In genomic region chr1:26771643-26772321, GRCh38 we compare ENCODE assay signal across 9 cellular contexts. TPM values are rescaled to one million over a fixed set of nuclear protein-coding genes. Genes with fewer than 3 reads are reported as not detected.
A peak's percentile ranks its signal among the peaks of the same experiment; 100 is the strongest.
DNase-seq lines count a peak whose midpoint lies in the region; ATAC-seq and TF ChIP-seq lines count a peak whose summit lies in the region.
"Had no signal": no experiment of that assay in that cellular context is flagged by ENCODE, and none has a peak within 500 bp of the region (broad histone marks: within the 10 kb centered on the region; RNA-seq: fewer than 3 reads in every experiment).

No MANE protein-coding gene starts in this region.

- H3K36me3 ChIP-seq in BE2C (peaks cover 82% of the 10 kb centered on the region), HCT116 (ENCODE audit: control insufficient read depth in 1 of 2, insufficient read depth in 2 of 2, low read length in 2 of 2) (peaks cover 62 to 78% of the 10 kb centered on the region in 2 experiments)

- peak; percentile 90 for ATAC-seq in HCT116
- no peak for ATAC-seq in HG03469 (IDR thresholded peaks at IDR 0.05; ENCODE audit: unreplicated experiment)

- H4K20me1 ChIP-seq in HCT116 (ENCODE audit: insufficient read depth), result no peaks in the 10 kb centered on the region

- no peak overlapping the region for H2AFZ ChIP-seq in HCT116 (ENCODE audit: low read depth, low read length, poor library complexity, severe bottlenecking)

- no peak overlapping the region for H3K4me3 ChIP-seq in BE2C (ENCODE audit: low read depth, low read length)
- peak overlapping the region in 1 of 2 experiments; percentile 26; a peak in 2 of 4 replicates for H3K4me3 ChIP-seq in HCT116 (replicated peaks in 1 of 2; ENCODE audit: low read depth in 1 of 2, low read length in 2 of 2)
- no peak overlapping the region for H3K4me3 ChIP-seq in foreskin fibroblast (ENCODE audit: low read depth in 1 of 2, low read length in 2 of 2)

- RAD21 ChIA-PET in HCT116 (lab: Charles Lee; ENCODE audit: low non-redundant PET in 1 of 2, low total read pairs in 2 of 2, uncharacterized antibody in 2 of 2, unreplicated experiment in 2 of 2), result interaction anchor here (1.1 to 1.3 kb wide), 2 partner anchors 17 to 94 kb away, joined by 3 read pairs; no protein-coding TSS in a partner anchor

- H3K27ac ChIP-seq in HCT116 (ENCODE audit: low read depth, low read length), result peak overlapping the region; percentile 52
- H3K27ac ChIP-seq: HL-60 had no signal

- DNase-seq in BE2C (peak; percentile 15), HCT116 (ENCODE audit: low read depth, low spot score) (peak; percentile 52), foreskin fibroblast (peak; percentile 99), putamen (ENCODE audit: low spot score) (peak; percentile 49), KG1 (lab: John Stamatoyannopoulos, UW) (no peak), UCSD-AML1 (lab: John Stamatoyannopoulos, UW; ENCODE audit: unreplicated experiment) (no peak)
- DNase-seq in activated CD4-positive, alpha-beta memory T cell treated with anti-CD3 and anti-CD28 coated beads for 36 hours, result peak; percentile 63

- intact Hi-C loops in HCT116 (cut with micrococcal nuclease), result loop anchor here (5.0 kb wide), 1 partner anchor 44 kb away; no protein-coding TSS in a partner anchor
- intact Hi-C loops in activated CD4-positive, alpha-beta memory T cell treated with anti-CD3 and anti-CD28 coated beads for 36 hours (cut with micrococcal nuclease), result loop anchor here (2.0 kb wide), 1 partner anchor 15 kb away; the partner anchor contains the start of gene PIGV

- H3K36me3 Mint-ChIP-seq in activated CD4-positive, alpha-beta memory T cell treated with anti-CD3 and anti-CD28 coated beads for 36 hours, result peaks cover 81% of the 10 kb centered on the region

- no peak for TF ChIP-seq RAD21 in HCT116 (IDR thresholded peaks at IDR 0.05; ENCODE audit: low read depth)

- H3K4me2 ChIP-seq in HCT116 (ENCODE audit: low read length), result peak overlapping the region; percentile 58

- H3K4me1 ChIP-seq in BE2C (no peaks in the 10 kb centered on the region), HCT116 (ENCODE audit: control insufficient read depth in 1 of 2, insufficient read depth in 2 of 2, low read length in 2 of 2) (peaks cover 21 to 59% of the 10 kb centered on the region in 2 experiments)

- H3K9me3 Mint-ChIP-seq in activated CD4-positive, alpha-beta memory T cell treated with anti-CD3 and anti-CD28 coated beads for 36 hours, result no peaks in the 10 kb centered on the region

- peaks cover 28% of the 10 kb centered on the region for H3K4me1 Mint-ChIP-seq in activated CD4-positive, alpha-beta memory T cell treated with anti-CD3 and anti-CD28 coated beads for 36 hours (ENCODE audit: low read depth)

- CTCF ChIA-PET in HCT116 (lab: Charles Lee), result interaction anchor here (1.6 kb wide), 1 partner anchor 17 kb away, joined by 5 read pairs; no protein-coding TSS in a partner anchor
- CTCF ChIA-PET in activated CD4-positive, alpha-beta memory T cell treated with anti-CD3 and anti-CD28 coated beads for 36 hours (lab: Charles Lee), result interaction anchor here (0.6 to 2.0 kb wide), 5 partner anchors 17 to 230 kb away, joined by 3 to 9 read pairs (median 5); no protein-coding TSS in a partner anchor

- TF ChIP-seq CTCF in BE2C (IDR thresholded peaks at IDR 0.05; ENCODE audit: low read depth, low read length) (no peak), HCT116 (IDR thresholded peaks at IDR 0.05 in 2 of 3, conservative IDR thresholded peaks at IDR 0.05 in 1 of 3; ENCODE audit: borderline replicate concordance in 1 of 3, insufficient read depth in 1 of 3, low read depth in 2 of 3, low read length in 2 of 3) (no peak), foreskin fibroblast (IDR thresholded peaks at IDR 0.05; ENCODE audit: low read depth, low read length) (no peak)

- peaks cover 4% of the 10 kb centered on the region; the same call in 1 of the 2 replicates for H3K79me2 ChIP-seq in HCT116 (ENCODE audit: insufficient read depth, low read length)

- H3K9ac ChIP-seq in HCT116 (ENCODE audit: low read length), result peak overlapping the region; percentile 33

- no peaks in the 10 kb centered on the region for H3K9me3 ChIP-seq in BE2C
- no peaks in the 10 kb centered on the region for H3K9me3 ChIP-seq in HCT116 (ENCODE audit: control insufficient read depth in 1 of 2, insufficient read depth in 1 of 2, low read depth in 1 of 2, low read length in 2 of 2)

- H3K9me2 ChIP-seq in HCT116 (ENCODE audit: insufficient read depth), result no peaks in the 10 kb centered on the region

- no TSS peak for BruUV-seq in HCT116 (replicated peaks; lab: Mats Ljungman, UMichigan)

- no peak for TF ChIP-seq POLR2A in HCT116 (IDR thresholded peaks at IDR 0.05; ENCODE audit: borderline replicate concordance, extremely low read depth, insufficient read depth, insufficient read length)

- H3K27me3 ChIP-seq in BE2C (no peaks in the 10 kb centered on the region), HCT116 (ENCODE audit: insufficient read depth, low read length) (no peaks in the 10 kb centered on the region)

- no peaks in the 10 kb centered on the region for H3K27me3 Mint-ChIP-seq in activated CD4-positive, alpha-beta memory T cell treated with anti-CD3 and anti-CD28 coated beads for 36 hours

- peak overlapping the region; percentile 80 for H3K27ac Mint-ChIP-seq in activated CD4-positive, alpha-beta memory T cell treated with anti-CD3 and anti-CD28 coated beads for 36 hours

- H3K4me3 Mint-ChIP-seq in activated CD4-positive, alpha-beta memory T cell treated with anti-CD3 and anti-CD28 coated beads for 36 hours, result no peak overlapping the region

- POLR2A ChIA-PET in HCT116 (lab: Charles Lee), result interaction anchor here (0.6 to 2.1 kb wide), 5 partner anchors 17 to 149 kb away, joined by 3 to 13 read pairs (median 3); partner anchors contain the start of gene PIGV
- POLR2A ChIA-PET in activated CD4-positive, alpha-beta memory T cell treated with anti-CD3 and anti-CD28 coated beads for 36 hours (lab: Charles Lee), result interaction anchor here (1.2 to 1.3 kb wide), 5 partner anchors 14 to 78 kb away, joined by 3 to 4 read pairs (median 4); no protein-coding TSS in a partner anchor

TF ChIP-seq in HCT116, 20 proteins besides CTCF, POLR2A, EP300 and RAD21 (continues in another document):
- TF ChIP-seq, protein P1, sequence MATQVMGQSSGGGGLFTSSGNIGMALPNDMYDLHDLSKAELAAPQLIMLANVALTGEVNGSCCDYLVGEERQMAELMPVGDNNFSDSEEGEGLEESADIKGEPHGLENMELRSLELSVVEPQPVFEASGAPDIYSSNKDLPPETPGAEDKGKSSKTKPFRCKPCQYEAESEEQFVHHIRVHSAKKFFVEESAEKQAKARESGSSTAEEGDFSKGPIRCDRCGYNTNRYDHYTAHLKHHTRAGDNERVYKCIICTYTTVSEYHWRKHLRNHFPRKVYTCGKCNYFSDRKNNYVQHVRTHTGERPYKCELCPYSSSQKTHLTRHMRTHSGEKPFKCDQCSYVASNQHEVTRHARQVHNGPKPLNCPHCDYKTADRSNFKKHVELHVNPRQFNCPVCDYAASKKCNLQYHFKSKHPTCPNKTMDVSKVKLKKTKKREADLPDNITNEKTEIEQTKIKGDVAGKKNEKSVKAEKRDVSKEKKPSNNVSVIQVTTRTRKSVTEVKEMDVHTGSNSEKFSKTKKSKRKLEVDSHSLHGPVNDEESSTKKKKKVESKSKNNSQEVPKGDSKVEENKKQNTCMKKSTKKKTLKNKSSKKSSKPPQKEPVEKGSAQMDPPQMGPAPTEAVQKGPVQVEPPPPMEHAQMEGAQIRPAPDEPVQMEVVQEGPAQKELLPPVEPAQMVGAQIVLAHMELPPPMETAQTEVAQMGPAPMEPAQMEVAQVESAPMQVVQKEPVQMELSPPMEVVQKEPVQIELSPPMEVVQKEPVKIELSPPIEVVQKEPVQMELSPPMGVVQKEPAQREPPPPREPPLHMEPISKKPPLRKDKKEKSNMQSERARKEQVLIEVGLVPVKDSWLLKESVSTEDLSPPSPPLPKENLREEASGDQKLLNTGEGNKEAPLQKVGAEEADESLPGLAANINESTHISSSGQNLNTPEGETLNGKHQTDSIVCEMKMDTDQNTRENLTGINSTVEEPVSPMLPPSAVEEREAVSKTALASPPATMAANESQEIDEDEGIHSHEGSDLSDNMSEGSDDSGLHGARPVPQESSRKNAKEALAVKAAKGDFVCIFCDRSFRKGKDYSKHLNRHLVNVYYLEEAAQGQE (IDR thresholded peaks at IDR 0.05; ENCODE audit: low read depth), result no peak
- TF ChIP-seq ATF3 (IDR thresholded peaks at IDR 0.05) (no peak), EGR1 (IDR thresholded peaks at IDR 0.05; ENCODE audit: low read depth) (no peak; the same call in 1 of the 2 replicates), TCF7L2 (IDR thresholded peaks at IDR 0.05; ENCODE audit: borderline replicate concordance, extremely low read depth, insufficient read depth, insufficient read length) (no peak), JUND (IDR thresholded peaks at IDR 0.05) (peak; percentile 74), MAX (IDR thresholded peaks at IDR 0.05) (peak; percentile 55), EZH2 (IDR thresholded peaks at IDR 0.05) (no peak), ZFX (IDR thresholded peaks at IDR 0.05) (no peak), SIN3A (IDR thresholded peaks at IDR 0.05; ENCODE audit: low read depth) (no peak), EZH2phosphoT487 (IDR thresholded peaks at IDR 0.05; ENCODE audit: borderline replicate concordance) (no peak), ZNF274 (IDR thresholded peaks at IDR 0.05; ENCODE audit: low read depth, low read length) (no peak), YY1 (IDR thresholded peaks at IDR 0.05; ENCODE audit: extremely low read depth, insufficient replicate concordance, low read depth, low read length) (no peak), FOSL1 (IDR thresholded peaks at IDR 0.05; ENCODE audit: low read depth) (peak; percentile 72), SRF (IDR thresholded peaks at IDR 0.05; ENCODE audit: low read depth) (no peak), CBX3 (IDR thresholded peaks at IDR 0.05; ENCODE audit: low read depth) (peak; percentile 36; the same call in 1 of the 2 replicates)

RNA-seq across cellular contexts. Expression of gene PIGV, which starts 16.0 kb away (rescaled TPM):
- polyA plus RNA-seq in BE2C (2012; ENCODE audit: insufficient read depth, insufficient read length, low read depth), result 1.1 TPM
- 13.2 TPM for total RNA-seq in HCT116 (2021; ENCODE audit: unreplicated experiment)
- polyA plus RNA-seq in HCT116 (2012), result 13.8 and 16.8 TPM in 2 replicates
- 10 to 100 TPM; 15.1 to 15.3 TPM for total RNA-seq in activated CD4-positive, alpha-beta memory T cell treated with anti-CD3 and anti-CD28 coated beads for 36 hours

RNA-seq across cellular contexts. Expression of gene ZDHHC18, which starts 54.7 kb away (rescaled TPM):
- polyA plus RNA-seq in BE2C (2012; ENCODE audit: insufficient read depth, insufficient read length, low read depth), result 17.7 TPM
- total RNA-seq in HCT116 (2021; ENCODE audit: unreplicated experiment), result 24.4 TPM
- 30.7 and 39.9 TPM in 2 replicates for polyA plus RNA-seq in HCT116 (2012)
- total RNA-seq in activated CD4-positive, alpha-beta memory T cell treated with anti-CD3 and anti-CD28 coated beads for 36 hours, result 10 to 100 TPM; 60.2 to 63.5 TPM

Comparison
In these comparisons a context has a peak if more than half of its experiments do, and no peak if none do; other contexts are left out.
1. DNase-seq: peak in BE2C (single experiment), HCT116 (single experiment), activated CD4-positive, alpha-beta memory T cell treated with anti-CD3 and anti-CD28 coated beads for 36 hours (single experiment), foreskin fibroblast (2 of 2) and putamen (single experiment); none in KG1 (single experiment) and UCSD-AML1 (single experiment).